9 cellular contexts compared by ENCODE assay signal in genomic region chr5:59124983-59125960, GRCh38.
DNase-seq lines count a peak whose midpoint lies in the region; ATAC-seq and TF ChIP-seq lines count a peak whose summit lies in the region.
"Had no signal": no experiment of that assay in that cellular context is flagged by ENCODE, and none has a peak within 500 bp of the region (broad histone marks: within the 10 kb centered on the region; RNA-seq: fewer than 3 reads in every experiment).

No MANE protein-coding gene starts in this region.

- H3K4me3 Mint-ChIP-seq in activated naive CD4-positive, alpha-beta T cell treated with anti-CD3 and anti-CD28 coated beads for 36 hours = no peak overlapping the region

- no peak for ATAC-seq in RWPE2 (ENCODE audit: low read depth)
- no peak for ATAC-seq in gastroesophageal sphincter
- ATAC-seq in GM19328 (IDR thresholded peaks at IDR 0.05; ENCODE audit: unreplicated experiment) = no peak
- no peak for ATAC-seq in HG03280 (IDR thresholded peaks at IDR 0.05; ENCODE audit: unreplicated experiment)
- ATAC-seq: stimulated activated naive B cell treated with anti-CD40 and anti-IgM and Interleukin-4, amounts not matched to agents 10 μg/mL and 1 μg/mL and 100 μg/mL, for 72 hours had no signal

- no peak for TF ChIP-seq CTCF in RWPE2 (IDR thresholded peaks at IDR 0.05; ENCODE audit: poor library complexity, severe bottlenecking)
- no peak for TF ChIP-seq CTCF in gastroesophageal sphincter (IDR thresholded peaks at IDR 0.05)

- H3K27ac ChIP-seq in RWPE2 (ENCODE audit: poor library complexity, severe bottlenecking) (peak overlapping the region; percentile 51), gastroesophageal sphincter (peak overlapping the region; percentile 18 to 88 (median 73)), thymus (ENCODE audit: low read depth) (peak overlapping the region; percentile 69), caudate nucleus (ENCODE audit: low read depth, low read length) (no peak overlapping the region)

- H3K27me3 Mint-ChIP-seq in activated naive CD4-positive, alpha-beta T cell treated with anti-CD3 and anti-CD28 coated beads for 36 hours (ENCODE audit: low read depth) = no peaks in the 10 kb centered on the region
- H3K27me3 Mint-ChIP-seq: stimulated activated naive B cell treated with anti-CD40 and anti-IgM and Interleukin-4, amounts not matched to agents 10 μg/mL and 1 μg/mL and 100 μg/mL, for 72 hours had no signal

- H3K27ac Mint-ChIP-seq in activated naive CD4-positive, alpha-beta T cell treated with anti-CD3 and anti-CD28 coated beads for 36 hours = no peak overlapping the region

- H3K27me3 ChIP-seq in RWPE2 (ENCODE audit: insufficient read depth, poor library complexity, severe bottlenecking) (no peaks in the 10 kb centered on the region), gastroesophageal sphincter (no peaks in the 10 kb centered on the region), thymus (ENCODE audit: control insufficient read depth, insufficient read depth) (no peaks in the 10 kb centered on the region)

- 64 to 77% methylated on average over 9 of the region's 9 CpGs for WGBS in gastroesophageal sphincter (ENCODE audit: low coverage in 1 of 2), 2 donors
- 89% methylated on average over 9 of the region's 9 CpGs for WGBS in thymus

- no peak for TF ChIP-seq EP300 in gastroesophageal sphincter (IDR thresholded peaks at IDR 0.05)

- TF ChIP-seq POLR2A in gastroesophageal sphincter (IDR thresholded peaks at IDR 0.05) = no peak

- no peak overlapping the region for H3K4me3 ChIP-seq in RWPE2 (ENCODE audit: severe bottlenecking)
- H3K4me3 ChIP-seq in gastroesophageal sphincter = no peak overlapping the region
- no peak overlapping the region for H3K4me3 ChIP-seq in thymus (ENCODE audit: low read length)

- no peaks in the 10 kb centered on the region for H3K9me3 Mint-ChIP-seq in activated naive CD4-positive, alpha-beta T cell treated with anti-CD3 and anti-CD28 coated beads for 36 hours
- H3K9me3 Mint-ChIP-seq: stimulated activated naive B cell treated with anti-CD40 and anti-IgM and Interleukin-4, amounts not matched to agents 10 μg/mL and 1 μg/mL and 100 μg/mL, for 72 hours had no signal

- DNase-seq in activated naive CD4-positive, alpha-beta T cell treated with anti-CD3 and anti-CD28 coated beads for 36 hours = peak; percentile 50
- DNase-seq in activated naive CD4-positive, alpha-beta T cell (lab: John Stamatoyannopoulos, UW) = no peak
- no peak for DNase-seq in RWPE2 (ENCODE audit: low spot score)
- DNase-seq in caudate nucleus (lab: John Stamatoyannopoulos, UW) = no peak
- DNase-seq: stimulated activated naive B cell treated with anti-CD40 and anti-IgM and Interleukin-4, amounts not matched to agents 10 μg/mL and 1 μg/mL and 100 μg/mL, for 72 hours had no signal

- intact Hi-C loops in activated naive CD4-positive, alpha-beta T cell treated with anti-CD3 and anti-CD28 coated beads for 36 hours (cut with micrococcal nuclease) = loop anchor here (10.0 kb wide), 1 partner anchor 1950 kb away; the partner anchor contains the start of gene GPBP1

- H3K4me1 Mint-ChIP-seq in activated naive CD4-positive, alpha-beta T cell treated with anti-CD3 and anti-CD28 coated beads for 36 hours (ENCODE audit: low read depth) = peaks cover 21% of the 10 kb centered on the region
- H3K4me1 Mint-ChIP-seq: stimulated activated naive B cell treated with anti-CD40 and anti-IgM and Interleukin-4, amounts not matched to agents 10 μg/mL and 1 μg/mL and 100 μg/mL, for 72 hours had no signal

- no peaks in the 10 kb centered on the region for H3K36me3 Mint-ChIP-seq in activated naive CD4-positive, alpha-beta T cell treated with anti-CD3 and anti-CD28 coated beads for 36 hours (ENCODE audit: low read depth)
- H3K36me3 Mint-ChIP-seq: stimulated activated naive B cell treated with anti-CD40 and anti-IgM and Interleukin-4, amounts not matched to agents 10 μg/mL and 1 μg/mL and 100 μg/mL, for 72 hours had no signal

- CTCF ChIA-PET in activated naive CD4-positive, alpha-beta T cell treated with anti-CD3 and anti-CD28 coated beads for 36 hours (lab: Charles Lee) = interaction anchor here (0.7 to 2.5 kb wide), 9 partner anchors 14 to 233 kb away, joined by 3 to 25 read pairs (median 5); no protein-coding TSS in a partner anchor

- H3K36me3 ChIP-seq in RWPE2 (ENCODE audit: low read depth) (no peaks in the 10 kb centered on the region), gastroesophageal sphincter (no peaks in the 10 kb centered on the region), thymus (ENCODE audit: control insufficient read depth, insufficient read depth) (no peaks in the 10 kb centered on the region)

- H3K9me3 ChIP-seq in RWPE2 (ENCODE audit: severe bottlenecking) (no peaks in the 10 kb centered on the region), gastroesophageal sphincter (no peaks in the 10 kb centered on the region), thymus (ENCODE audit: control insufficient read depth) (no peaks in the 10 kb centered on the region)

- peaks cover 37% of the 10 kb centered on the region for H3K4me1 ChIP-seq in RWPE2 (ENCODE audit: insufficient read depth, poor library complexity, severe bottlenecking)
- H3K4me1 ChIP-seq in gastroesophageal sphincter = peaks cover 3 to 43% (median 9%) of the 10 kb centered on the region in 3 donors
- peaks cover 29% of the 10 kb centered on the region for H3K4me1 ChIP-seq in thymus (ENCODE audit: control insufficient read depth, insufficient read depth, low read length)
